1 cellular context compared by ENCODE assay signal in genomic region chr11:16981651-16982194, GRCh38.
TF ChIP-seq lines count a peak whose summit lies in the region.

No MANE protein-coding gene starts in this region.

TF ChIP-seq in H1, 55 proteins besides CTCF, POLR2A, EP300 and RAD21:
- TF ChIP-seq JUN (IDR thresholded peaks at IDR 0.05; ENCODE audit: low read depth, low read length) (0 out of 2 replicates have a peak, but pooled peaks have one; percentile 43), JUND (IDR thresholded peaks at IDR 0.05; ENCODE audit: low read length) (0 out of 2 replicates have a peak, but pooled peaks have one; percentile 32), TEAD4 (IDR thresholded peaks at IDR 0.05; ENCODE audit: low read depth, low read length) (peak; percentile 72; the same call in 1 of the 2 replicates), YY1 (IDR thresholded peaks at IDR 0.05; ENCODE audit: low read depth, low read length) (0 out of 2 replicates have a peak, but pooled peaks have one; percentile 15), TAF1 (IDR thresholded peaks at IDR 0.05; ENCODE audit: low read depth, low read length) (no peak)
TF ChIP-seq in H1: peak in this region for 4.
